In genomic region chr2:170812716-170813585, GRCh38 we compare ENCODE assay signal across 8 cellular contexts. TPM values are rescaled to one million over a fixed set of nuclear protein-coding genes. Genes with fewer than 3 reads are reported as not detected.
DNase-seq lines count a peak whose midpoint lies in the region; ATAC-seq and TF ChIP-seq lines count a peak whose summit lies in the region.

No MANE protein-coding gene starts in this region.

- H3K4me3 Mint-ChIP-seq in stimulated activated memory B cell treated with anti-CD40 and anti-IgM and Interleukin-4, amounts not matched to agents 10 μg/mL and 1 μg/mL and 100 μg/mL, for 72 hours: no peak overlapping the region

- WGBS in right lobe of liver (ENCODE audit: insufficient coverage, low coverage, low lambda C conversion rate, missing lambda C conversion rate): 0% methylated on average over 13 of the region's 14 CpGs

- H3K4me3 ChIP-seq in Karpas-422 (ENCODE audit: low read length) (no peak overlapping the region), right lobe of liver (no peak overlapping the region), vagina (no peak overlapping the region)

- no peak for TF ChIP-seq POLR2A in right lobe of liver (IDR thresholded peaks at IDR 0.05)
- TF ChIP-seq POLR2A in vagina (IDR thresholded peaks at IDR 0.05): no peak

- intact Hi-C loops in right lobe of liver (cut with DNase I): loop anchor here in 1 of 2 donors (10.0 kb wide), 1 partner anchor 438 kb away; no protein-coding TSS in a partner anchor
- intact Hi-C loops in vagina (cut with DNase I): loop anchor here (5.0 to 10.0 kb wide), 4 partner anchors 98 to 576 kb away; partner anchors contain the start of gene SP5

- H2AFZ ChIP-seq in Karpas-422 (ENCODE audit: low read length): no peak overlapping the region

- no peaks in the 10 kb centered on the region for H3K9me2 ChIP-seq in Karpas-422 (replicated peaks; ENCODE audit: insufficient read depth, low read length)

- H3K9ac ChIP-seq in Karpas-422 (ENCODE audit: low read length): no peak overlapping the region

- H3K4me2 ChIP-seq in Karpas-422 (ENCODE audit: low read depth, low read length, poor library complexity, severe bottlenecking): no peak overlapping the region

- H3K36me3 Mint-ChIP-seq in stimulated activated memory B cell treated with anti-CD40 and anti-IgM and Interleukin-4, amounts not matched to agents 10 μg/mL and 1 μg/mL and 100 μg/mL, for 72 hours: no peaks in the 10 kb centered on the region

- TF ChIP-seq CTCF in right lobe of liver (IDR thresholded peaks at IDR 0.05): peak; percentile 63 to 79 (median 72)
- peak; percentile 51 to 71 (median 59) for TF ChIP-seq CTCF in vagina (IDR thresholded peaks at IDR 0.05)

- H3K27ac ChIP-seq in Karpas-422 (ENCODE audit: low read length) (no peak overlapping the region), right lobe of liver (no peak overlapping the region), vagina (no peak overlapping the region)

- no peaks in the 10 kb centered on the region for H3K9me3 Mint-ChIP-seq in stimulated activated memory B cell treated with anti-CD40 and anti-IgM and Interleukin-4, amounts not matched to agents 10 μg/mL and 1 μg/mL and 100 μg/mL, for 72 hours

- peak; percentile 83 for DNase-seq in ELR (ENCODE audit: low read depth)
- peak; percentile 89 for DNase-seq in Karpas-422
- DNase-seq in OCI-M2 (lab: John Stamatoyannopoulos, UW; ENCODE audit: unreplicated experiment): peak; percentile 49
- peak; percentile 92 for DNase-seq in dedifferentiated amniotic fluid mesenchymal stem cell (ENCODE audit: extremely low spot score)
- DNase-seq in right lobe of liver: no peak
- DNase-seq in vagina (ENCODE audit: extremely low spot score in 2 of 2): no peak
- DNase-seq in ecto neural progenitor cell (ENCODE audit: low spot score): no peak

- H3K36me3 ChIP-seq in Karpas-422 (ENCODE audit: insufficient read depth, low read length) (no peaks in the 10 kb centered on the region), right lobe of liver (no peaks in the 10 kb centered on the region), vagina (no peaks in the 10 kb centered on the region)

- H3K4me1 Mint-ChIP-seq in stimulated activated memory B cell treated with anti-CD40 and anti-IgM and Interleukin-4, amounts not matched to agents 10 μg/mL and 1 μg/mL and 100 μg/mL, for 72 hours: peaks cover 21% of the 10 kb centered on the region

- no peak overlapping the region for H3K27ac Mint-ChIP-seq in stimulated activated memory B cell treated with anti-CD40 and anti-IgM and Interleukin-4, amounts not matched to agents 10 μg/mL and 1 μg/mL and 100 μg/mL, for 72 hours

- H3K27me3 ChIP-seq in Karpas-422 (ENCODE audit: low read length): no peaks in the 10 kb centered on the region
- peaks cover 7 to 40% of the 10 kb centered on the region in 2 donors for H3K27me3 ChIP-seq in right lobe of liver
- H3K27me3 ChIP-seq in vagina: peaks cover 33% of the 10 kb centered on the region

- H3K9me3 ChIP-seq in Karpas-422 (ENCODE audit: low read length) (no peaks in the 10 kb centered on the region), right lobe of liver (no peaks in the 10 kb centered on the region), vagina (no peaks in the 10 kb centered on the region)

- H4K20me1 ChIP-seq in Karpas-422 (ENCODE audit: insufficient read depth, low read depth, low read length): no peaks in the 10 kb centered on the region

- peaks cover 15% of the 10 kb centered on the region for H3K4me1 ChIP-seq in Karpas-422 (ENCODE audit: low read length)
- H3K4me1 ChIP-seq in right lobe of liver: peaks cover 0 to 23% (median 11%) of the 10 kb centered on the region in 4 donors
- peaks cover 38% of the 10 kb centered on the region for H3K4me1 ChIP-seq in vagina

- H3K79me2 ChIP-seq in Karpas-422 (ENCODE audit: low read length): no peaks in the 10 kb centered on the region

- peak; percentile 41 to 65 (median 54) for ATAC-seq in right lobe of liver
- no peak for ATAC-seq in stimulated activated memory B cell treated with anti-CD40 and anti-IgM and Interleukin-4, amounts not matched to agents 10 μg/mL and 1 μg/mL and 100 μg/mL, for 72 hours

- peaks cover 69% of the 10 kb centered on the region for H3K27me3 Mint-ChIP-seq in stimulated activated memory B cell treated with anti-CD40 and anti-IgM and Interleukin-4, amounts not matched to agents 10 μg/mL and 1 μg/mL and 100 μg/mL, for 72 hours

RNA-seq across cellular contexts. Expression of gene GAD1, which starts 3.7 kb away (rescaled TPM):
- total RNA-seq in Karpas-422 (2014; rRNA removed; shearing (Covaris generic); ENCODE audit: low replicate concordance): 7.1 and 7.7 TPM in 2 replicates
- total RNA-seq in right lobe of liver: not detected
- total RNA-seq in vagina: not detected

RNA-seq across cellular contexts. Expression of gene ERICH2, which starts 42.8 kb away (rescaled TPM):
- total RNA-seq in Karpas-422 (2014; rRNA removed; shearing (Covaris generic); ENCODE audit: low replicate concordance): not detected in 2 replicates
- total RNA-seq in right lobe of liver: 1 to 10 TPM in 2 of 6 experiments, under 1 TPM in 1, not detected in 3; 0.53 to 1.2 (median 1.1) TPM
- total RNA-seq in vagina: not detected

Comparison
In these comparisons a context has a peak if more than half of its experiments do, and no peak if none do; other contexts are left out.
1. DNase-seq: peak in ELR (single experiment), Karpas-422 (single experiment), OCI-M2 (single experiment) and dedifferentiated amniotic fluid mesenchymal stem cell (single experiment); none in right lobe of liver (0 of 3), vagina (0 of 2) and ecto neural progenitor cell (single experiment).